Comparison of ENCODE assay signal across 9 cellular contexts in genomic region chr1:119275145-119275929, GRCh38.
DNase-seq lines count a peak whose midpoint lies in the region; ATAC-seq, FAIRE-seq and TF ChIP-seq lines count a peak whose summit lies in the region.
"Had no signal": no experiment of that assay in that cellular context is flagged by ENCODE, and none has a peak within 500 bp of the region (broad histone marks: within the 10 kb centered on the region; RNA-seq: fewer than 3 reads in every experiment).

No MANE protein-coding gene starts in this region.

- peaks cover 0 to 5% (median 0%) of the 10 kb centered on the region in 3 donors for H3K27me3 ChIP-seq in stomach

- H3K27me3 Mint-ChIP-seq in MCF 10A (ENCODE audit: insufficient read depth, unreplicated experiment): no peaks in the 10 kb centered on the region

- H3K36me3 Mint-ChIP-seq in MCF 10A (ENCODE audit: insufficient read depth, unreplicated experiment): no peaks in the 10 kb centered on the region

- H3K36me3 ChIP-seq in stomach: no peaks in the 10 kb centered on the region

- no peak overlapping the region for H3K4me3 ChIP-seq in stomach

- no peak overlapping the region for H3K27ac Mint-ChIP-seq in MCF 10A (ENCODE audit: low read depth, unreplicated experiment)

- BruUV-seq in MCF 10A (replicated peaks; lab: Mats Ljungman, UMichigan): no TSS peak

- no peak for TF ChIP-seq EP300 in stomach (IDR thresholded peaks at IDR 0.05)

- peak; percentile 31 for DNase-seq in Caki2 (ENCODE audit: low read depth)
- peak; percentile 31 for DNase-seq in SK-N-DZ (ENCODE audit: low spot score)
- peak; percentile 72 for DNase-seq in MCF 10A (ENCODE audit: unreplicated experiment)
- peak; percentile 52 for DNase-seq in left lobe of liver (ENCODE audit: low spot score)
- peak; percentile 32 for DNase-seq in stomach
- no peak for DNase-seq in frontal cortex (ENCODE audit: low spot score in 2 of 2)

- in situ Hi-C loops in Caki2 (cut with HindIII; ENCODE audit: low pct_unique_long_range_greater_than_20kb, low sequenced_read_pairs): no loop called here

- peaks cover 0 to 4% (median 0%) of the 10 kb centered on the region in 4 donors for H3K4me1 ChIP-seq in stomach

- peaks cover 17% of the 10 kb centered on the region for H3K4me1 Mint-ChIP-seq in MCF 10A (ENCODE audit: insufficient read depth, unreplicated experiment)

- CTCF ChIA-PET in MCF 10A (lab: Yijun Ruan, JAX): interaction anchor here (0.6 to 5.1 kb wide), 39 partner anchors 9 to 1202 kb away, joined by 3 to 116 read pairs (median 4); partner anchors contain the start of gene HAO2

- WGBS in stomach, 5 donors: 28 to 34% (median 31%) methylated on average over 4 of the region's 4 CpGs

- ATAC-seq in GM19452 (IDR thresholded peaks at IDR 0.05; ENCODE audit: unreplicated experiment): peak; percentile 78
- ATAC-seq in left lobe of liver: peak; percentile 91

- no peak overlapping the region for H3K4me3 Mint-ChIP-seq in MCF 10A (ENCODE audit: unreplicated experiment)

- no peaks in the 10 kb centered on the region for H3K9me3 Mint-ChIP-seq in MCF 10A (ENCODE audit: unreplicated experiment)

- H3K9me3 ChIP-seq in stomach: no peaks in the 10 kb centered on the region

- TF ChIP-seq CTCF in LNCAP (IDR thresholded peaks at IDR 0.05) (peak; percentile 95), MCF 10A (IDR thresholded peaks at IDR 0.05; ENCODE audit: unreplicated experiment) (peak; percentile 85), stomach (IDR thresholded peaks at IDR 0.05) (peak in 4 of 7 experiments; percentile 39 to 68 (median 56))

- H3K27ac ChIP-seq in stomach: no peak overlapping the region

- no peak for FAIRE-seq in frontal cortex (lab: Jason Lieb, UNC)
- FAIRE-seq: TTC549 had no signal

- intact Hi-C loops in MCF 10A (cut with micrococcal nuclease): loop anchor here (1.0 to 10.0 kb wide), 5 partner anchors 11 to 1201 kb away; no protein-coding TSS in a partner anchor
- intact Hi-C loops in stomach (cut with DNase I; ENCODE audit: low total_unique reads): no loop called here

- POLR2A ChIA-PET in MCF 10A (lab: Yijun Ruan, JAX): interaction anchor here (0.8 kb wide), 1 partner anchor 1121 kb away, joined by 3 read pairs; no protein-coding TSS in a partner anchor

- no peak for TF ChIP-seq POLR2A in stomach (IDR thresholded peaks at IDR 0.05)

Comparison
In these comparisons a context has a peak if more than half of its experiments do, and no peak if none do; other contexts are left out.
1. DNase-seq: peak in Caki2 (single experiment), SK-N-DZ (single experiment), MCF 10A (single experiment), left lobe of liver (single experiment) and stomach (single experiment); none in frontal cortex (0 of 2).
2. Peak in every context shown above with its lines, with median percentiles within 50 percentile points of each other: CTCF ChIP-seq.